1 cellular context compared by ENCODE assay signal in genomic region chr13:103694471-103694870, GRCh38.
TF ChIP-seq lines count a peak whose summit lies in the region.

No MANE protein-coding gene starts in this region.

TF ChIP-seq in GM23338, 12 proteins besides CTCF, POLR2A, EP300 and RAD21 (continued from another document):
- TF ChIP-seq STAT1 (IDR thresholded peaks at IDR 0.05; ENCODE audit: unreplicated experiment): no peak
- TF ChIP-seq ETS1 (IDR thresholded peaks at IDR 0.05): no peak
- no peak for TF ChIP-seq EZH2phosphoT487 (IDR thresholded peaks at IDR 0.05; ENCODE audit: unreplicated experiment)
- no peak for TF ChIP-seq ZNF114 (CRISPR knock-in tag; IDR thresholded peaks at IDR 0.05)
TF ChIP-seq in GM23338: peak in this region for 0.
